Comparison of ENCODE assay signal across 1 cellular context in the genomic region with DNA sequence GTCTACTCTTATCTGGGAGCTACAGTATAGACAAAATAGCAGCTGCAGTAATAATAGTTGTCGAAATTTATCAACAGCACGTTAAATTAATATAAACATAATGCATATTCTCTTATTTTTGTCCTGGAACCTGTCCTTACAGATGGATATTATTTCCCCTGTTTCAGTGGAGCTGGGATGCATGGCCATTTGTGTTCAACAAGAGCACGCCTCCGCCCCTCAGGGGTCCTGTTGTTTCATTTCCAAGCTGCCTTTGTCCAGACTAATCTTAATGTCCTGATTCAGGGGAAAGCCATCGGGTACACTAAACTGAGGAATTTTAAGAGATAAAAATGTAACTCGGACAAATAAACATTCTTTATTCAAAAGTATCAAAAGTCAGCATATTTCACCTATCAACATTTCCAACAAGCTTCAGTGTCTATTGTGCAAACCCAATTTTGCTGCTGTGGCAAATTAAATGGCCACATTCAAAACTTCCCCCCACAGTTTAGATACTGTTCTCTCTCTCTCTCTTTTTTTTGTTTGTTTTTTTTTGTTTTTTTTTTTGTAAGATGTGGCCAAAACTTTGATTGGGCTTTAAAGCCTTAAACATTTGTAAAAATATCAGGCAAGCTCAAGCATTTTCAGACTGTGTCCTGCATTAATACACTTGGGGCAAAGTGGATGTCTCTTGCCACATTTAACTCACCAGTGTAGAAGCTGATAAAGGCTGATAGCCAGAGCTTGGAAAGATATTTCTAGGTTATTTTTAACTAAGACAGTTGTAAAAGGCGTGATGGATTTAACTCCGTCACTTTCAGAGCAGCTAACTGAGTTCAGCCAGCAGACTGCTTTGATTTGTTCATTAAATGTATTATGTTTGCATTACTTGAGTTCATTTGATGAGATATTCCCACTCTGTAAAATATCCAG.
TF ChIP-seq lines count a peak whose summit lies in the region.

No MANE protein-coding gene starts in this region.

TF ChIP-seq in HepG2, 621 proteins besides CTCF, POLR2A, EP300 and RAD21 (continued from another document):
- TF ChIP-seq, protein P1, sequence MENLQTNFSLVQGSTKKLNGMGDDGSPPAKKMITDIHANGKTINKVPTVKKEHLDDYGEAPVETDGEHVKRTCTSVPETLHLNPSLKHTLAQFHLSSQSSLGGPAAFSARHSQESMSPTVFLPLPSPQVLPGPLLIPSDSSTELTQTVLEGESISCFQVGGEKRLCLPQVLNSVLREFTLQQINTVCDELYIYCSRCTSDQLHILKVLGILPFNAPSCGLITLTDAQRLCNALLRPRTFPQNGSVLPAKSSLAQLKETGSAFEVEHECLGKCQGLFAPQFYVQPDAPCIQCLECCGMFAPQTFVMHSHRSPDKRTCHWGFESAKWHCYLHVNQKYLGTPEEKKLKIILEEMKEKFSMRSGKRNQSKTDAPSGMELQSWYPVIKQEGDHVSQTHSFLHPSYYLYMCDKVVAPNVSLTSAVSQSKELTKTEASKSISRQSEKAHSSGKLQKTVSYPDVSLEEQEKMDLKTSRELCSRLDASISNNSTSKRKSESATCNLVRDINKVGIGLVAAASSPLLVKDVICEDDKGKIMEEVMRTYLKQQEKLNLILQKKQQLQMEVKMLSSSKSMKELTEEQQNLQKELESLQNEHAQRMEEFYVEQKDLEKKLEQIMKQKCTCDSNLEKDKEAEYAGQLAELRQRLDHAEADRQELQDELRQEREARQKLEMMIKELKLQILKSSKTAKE (CRISPR knock-in tag; IDR thresholded peaks at IDR 0.05; ENCODE audit: borderline replicate concordance) = no peak
